Comparison of ENCODE assay signal across 19 cellular contexts in the genomic region with DNA sequence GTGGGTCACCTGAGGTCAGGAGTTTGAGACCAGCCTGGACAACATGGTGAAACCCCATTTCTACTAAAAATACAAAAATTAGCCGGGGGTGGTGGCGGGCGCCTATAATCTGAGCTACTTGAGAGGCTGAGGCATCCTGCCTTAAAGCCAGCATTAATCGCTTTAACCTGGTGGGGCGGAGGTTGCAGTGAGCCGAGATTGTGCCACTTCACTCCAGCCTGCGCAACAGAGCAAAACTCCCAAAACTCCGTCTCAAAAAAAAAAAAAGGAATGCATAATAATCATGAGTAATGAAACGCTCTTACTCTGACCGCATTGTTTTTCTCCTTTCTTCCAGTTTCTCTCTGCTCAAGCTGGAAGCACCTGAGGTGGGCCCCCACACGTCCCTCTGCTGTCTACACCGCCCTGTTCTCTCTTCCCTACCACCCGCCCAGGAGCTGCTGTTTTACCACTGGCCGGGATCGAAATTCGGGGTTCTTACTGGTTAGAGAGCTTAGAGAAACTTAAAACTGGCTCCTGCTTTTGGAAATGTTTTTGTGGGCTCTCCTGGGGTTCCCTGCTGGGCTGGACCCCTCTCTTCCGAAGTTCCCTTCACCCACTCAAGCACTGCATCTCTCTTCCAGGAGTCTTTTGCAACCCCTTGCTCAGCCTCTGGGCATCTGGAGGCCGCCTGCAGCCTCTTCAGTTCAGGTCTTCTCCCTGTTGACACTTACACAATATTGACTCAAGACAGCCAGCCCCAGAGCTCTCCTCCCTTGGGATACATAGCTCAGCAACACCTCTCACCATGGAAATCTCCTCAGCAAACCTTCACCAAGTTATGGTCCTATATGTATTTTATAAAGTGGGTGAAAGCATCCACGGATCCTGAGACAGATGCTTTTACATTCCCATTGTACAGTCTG.
DNase-seq lines count a peak whose midpoint lies in the region; ATAC-seq and TF ChIP-seq lines count a peak whose summit lies in the region.
"Had no signal": no experiment of that assay in that cellular context is flagged by ENCODE, and none has a peak within 500 bp of the region (broad histone marks: within the 10 kb centered on the region; RNA-seq: fewer than 3 reads in every experiment).

No MANE protein-coding gene starts in this region.

- 0 out of 2 replicates have a peak, but pooled peaks cover 7% of the 10 kb centered on the region for H3K27me3 ChIP-seq in BLaER1
- H3K27me3 ChIP-seq in A673 (replicated peaks; ENCODE audit: insufficient read depth, low read depth, low read length, poor library complexity) = no peaks in the 10 kb centered on the region
- H3K27me3 ChIP-seq: BE2C had no signal

- H3K4me1 Mint-ChIP-seq in chondrocyte (ENCODE audit: low read depth) (peaks cover 4% of the 10 kb centered on the region), nephron progenitor cell (peaks cover 37% of the 10 kb centered on the region)
- H3K4me1 Mint-ChIP-seq in effector memory CD8-positive, alpha-beta T cell (ENCODE audit: low read depth in 2 of 2) = peaks cover 2 to 4% of the 10 kb centered on the region in 2 donors
- H3K4me1 Mint-ChIP-seq: GM23338 had no signal

- POLR2A ChIA-PET in A673 (lab: Charles Lee; ENCODE audit: low non-redundant PET) = no interaction called here

- intact Hi-C loops in A673 (cut with micrococcal nuclease; ENCODE audit: unreplicated experiment) = no loop called here

- H3K9me3 ChIP-seq in BLaER1 (no peaks in the 10 kb centered on the region), A673 (ENCODE audit: low read depth, low read length, poor library complexity, severe bottlenecking) (no peaks in the 10 kb centered on the region)

- BruUV-seq in A673 (replicated peaks; lab: Mats Ljungman, UMichigan) = no TSS peak

- no peaks in the 10 kb centered on the region for H3K36me3 ChIP-seq in BLaER1
- H3K36me3 ChIP-seq in A673 (ENCODE audit: insufficient read depth, low read length, poor library complexity, severe bottlenecking) = no peaks in the 10 kb centered on the region

- no peaks in the 10 kb centered on the region for H3K9me3 Mint-ChIP-seq in chondrocyte (ENCODE audit: low read depth)
- no peaks in the 10 kb centered on the region for H3K9me3 Mint-ChIP-seq in nephron progenitor cell
- no peaks in the 10 kb centered on the region for H3K9me3 Mint-ChIP-seq in effector memory CD8-positive, alpha-beta T cell
- H3K9me3 Mint-ChIP-seq: CD14-positive monocyte; CD4-positive, alpha-beta memory T cell; GM23338 had no signal

- CTCF ChIA-PET in A673 (lab: Charles Lee) = interaction anchor here (0.6 to 0.9 kb wide), 2 partner anchors 9 to 10 kb away, joined by 5 read pairs; no protein-coding TSS in a partner anchor

- peak overlapping the region; percentile 59 for H3K4me2 ChIP-seq in BLaER1
- H3K4me2 ChIP-seq: GM23338 had no signal

- H3K27me3 Mint-ChIP-seq in chondrocyte (ENCODE audit: low read depth) (peaks cover 26% of the 10 kb centered on the region), nephron progenitor cell (ENCODE audit: low read depth, poor library complexity) (peaks cover 5% of the 10 kb centered on the region)
- peaks cover 22 to 29% of the 10 kb centered on the region in 2 donors for H3K27me3 Mint-ChIP-seq in effector memory CD8-positive, alpha-beta T cell

- peaks cover 14% of the 10 kb centered on the region; the same call in 1 of the 2 replicates for H4K20me1 ChIP-seq in BLaER1

- in situ Hi-C loops in GM13976 (cut with MboI; ENCODE audit: low sequenced_read_pairs, unreplicated experiment) = loop anchor here (10.0 to 25.0 kb wide), 2 partner anchors 91 to 718 kb away; a partner anchor contains a TSS

- no peak for ATAC-seq in effector memory CD8-positive, alpha-beta T cell (replicated peaks)
- no peak for ATAC-seq in HG02870 (IDR thresholded peaks at IDR 0.05; ENCODE audit: unreplicated experiment)
- ATAC-seq: GM23338, K562 had no signal

- H3K4me3 ChIP-seq in BLaER1 (no peak overlapping the region), NB4 (ENCODE audit: low read depth, low read length) (no peak overlapping the region), A673 (ENCODE audit: low read depth, low read length, poor library complexity, severe bottlenecking) (no peak overlapping the region)
- H3K4me3 ChIP-seq: GM12878, GM23338, K562 had no signal

- H3K4me3 Mint-ChIP-seq in chondrocyte (ENCODE audit: unreplicated experiment) (no peak overlapping the region), nephron progenitor cell (no peak overlapping the region)
- H3K4me3 Mint-ChIP-seq in effector memory CD8-positive, alpha-beta T cell = no peak overlapping the region
- H3K4me3 Mint-ChIP-seq: CD14-positive monocyte; CD4-positive, alpha-beta memory T cell; GM23338 had no signal

- H3K9ac ChIP-seq in BLaER1 = no peak overlapping the region

- H3K27ac Mint-ChIP-seq in chondrocyte (ENCODE audit: unreplicated experiment) (no peak overlapping the region), nephron progenitor cell (peak overlapping the region; percentile 18)
- H3K27ac Mint-ChIP-seq in effector memory CD8-positive, alpha-beta T cell = peak overlapping the region in 1 of 2 donors; percentile 66
- H3K27ac Mint-ChIP-seq: CD14-positive monocyte; CD4-positive, alpha-beta memory T cell; GM23338 had no signal

- H3K27ac ChIP-seq in BLaER1 (no peak overlapping the region), A673 (ENCODE audit: low read depth, low read length, poor library complexity, severe bottlenecking) (no peak overlapping the region)
- H3K27ac ChIP-seq: 22Rv1, HL-60 had no signal

- H3K4me1 ChIP-seq in BLaER1 (peaks cover 26% of the 10 kb centered on the region), A673 (ENCODE audit: insufficient read depth, low read length, poor library complexity, severe bottlenecking) (no peaks in the 10 kb centered on the region)

- TF ChIP-seq CTCF in NB4 (IDR thresholded peaks at IDR 0.05; ENCODE audit: low read depth, low read length) (no peak), chondrocyte (IDR thresholded peaks at IDR 0.05) (no peak), nephron progenitor cell (IDR thresholded peaks at IDR 0.05) (no peak), GM13976 (IDR thresholded peaks at IDR 0.05; ENCODE audit: borderline replicate concordance, control extremely low read depth, extremely low read depth, insufficient read depth, missing control alignments) (no peak), A673 (conservative IDR thresholded peaks at IDR 0.05; ENCODE audit: low read depth, low read length) (no peak)

- TF ChIP-seq POLR2A in NB4 (IDR thresholded peaks at IDR 0.05; ENCODE audit: extremely low read depth, insufficient read length) = no peak

- DNase-seq in NB4 (ENCODE audit: low read depth) = peak; percentile 49
- DNase-seq in chondrocyte (ENCODE audit: low spot score) = peak; percentile 63
- no peak for DNase-seq in nephron progenitor cell
- no peak for DNase-seq in effector memory CD8-positive, alpha-beta T cell
- no peak for DNase-seq in GM13976 (ENCODE audit: low spot score)
- no peak for DNase-seq in A673 (ENCODE audit: low spot score)
- DNase-seq: BE2C; CD4-positive, alpha-beta memory T cell; DMS153; DMS79; HCEC 1CT had no signal

- H3K36me3 Mint-ChIP-seq in chondrocyte (ENCODE audit: low read depth) (no peaks in the 10 kb centered on the region), nephron progenitor cell (ENCODE audit: low read depth) (no peaks in the 10 kb centered on the region)
- no peaks in the 10 kb centered on the region for H3K36me3 Mint-ChIP-seq in effector memory CD8-positive, alpha-beta T cell (ENCODE audit: insufficient read depth)
- H3K36me3 Mint-ChIP-seq: CD14-positive monocyte; CD4-positive, alpha-beta memory T cell had no signal

Comparison
In these comparisons a context has a peak if more than half of its experiments do, and no peak if none do; other contexts are left out.
1. DNase-seq: peak in NB4 (single experiment) and chondrocyte (single experiment); none in nephron progenitor cell (single experiment), effector memory CD8-positive, alpha-beta T cell (0 of 3), GM13976 (single experiment) and A673 (single experiment).